23 cellular contexts compared by ENCODE assay signal in genomic region chr6:126038234-126038633, GRCh38.
"Had no signal": no experiment of that assay in that cellular context is flagged by ENCODE, and none has a peak within 500 bp of the region (broad histone marks: within the 10 kb centered on the region; RNA-seq: fewer than 3 reads in every experiment).

No MANE protein-coding gene starts in this region.

- H3K4me3 Mint-ChIP-seq: activated naive CD8-positive, alpha-beta T cell; immature natural killer cell; neural crest cell; stimulated activated effector memory CD8-positive, alpha-beta T cell treated with anti-CD3 and anti-CD28 coated beads, Interleukin-12 subunit alpha, Interleukin-12 subunit beta, amount 100 ng/mL, for 72 hours had no signal

- H3K36me3 ChIP-seq: thoracic aorta had no signal

- H3K27ac ChIP-seq: heart right ventricle, left ventricle myocardium inferior, skin epidermis, upper lobe of left lung, WERI-Rb-1 had no signal

- H3K9me3 ChIP-seq: heart right ventricle, left ventricle myocardium inferior, thoracic aorta, upper lobe of left lung had no signal

- H3K27ac Mint-ChIP-seq: activated naive CD8-positive, alpha-beta T cell; immature natural killer cell; progenitor cell of endocrine pancreas; stimulated activated effector memory CD8-positive, alpha-beta T cell treated with anti-CD3 and anti-CD28 coated beads, Interleukin-12 subunit alpha, Interleukin-12 subunit beta, amount 100 ng/mL, for 72 hours had no signal

- H3K27me3 ChIP-seq: heart right ventricle, upper lobe of left lung had no signal

- H3K4me1 Mint-ChIP-seq: stimulated activated effector memory CD8-positive, alpha-beta T cell treated with anti-CD3 and anti-CD28 coated beads, Interleukin-12 subunit alpha, Interleukin-12 subunit beta, amount 100 ng/mL, for 72 hours had no signal

- H3K9me3 Mint-ChIP-seq: immature natural killer cell; stimulated activated effector memory CD8-positive, alpha-beta T cell treated with anti-CD3 and anti-CD28 coated beads, Interleukin-12 subunit alpha, Interleukin-12 subunit beta, amount 100 ng/mL, for 72 hours had no signal

- H3K4me3 ChIP-seq: heart right ventricle, left ventricle myocardium inferior, skin epidermis, thoracic aorta, upper lobe of left lung had no signal

- H3K27me3 Mint-ChIP-seq: activated naive CD8-positive, alpha-beta T cell; progenitor cell of endocrine pancreas had no signal

- DNase-seq: activated CD4-positive, alpha-beta T cell treated with anti-CD3 and anti-CD28 coated beads for 1 hour; activated CD8-positive, alpha-beta memory T cell treated with anti-CD3 and anti-CD28 coated beads for 24 hours; activated CD8-positive, alpha-beta memory T cell treated with anti-CD3 and anti-CD28 coated beads, Interleukin-2, amount 50 U/mL, for 48 hours; activated effector memory CD4-positive, alpha-beta T cell treated with anti-CD3 and anti-CD28 coated beads, Interleukin-2, amount 50 U/mL, for 16 hours; activated T-cell treated with anti-CD3 and anti-CD28 coated beads, Interleukin-2, amount 50 U/mL, for 48 hours; amniotic stem cell; central memory CD4-positive, alpha-beta T cell; heart right ventricle; immature natural killer cell; kidney glomerular epithelial cell; left ventricle myocardium inferior; right cardiac atrium; stimulated activated CD4-positive, alpha-beta T cell treated with anti-CD3 and anti-CD28 coated beads, Interleukin-15, amount 100 ng/mL, for 24 hours; stimulated activated CD4-positive, alpha-beta T cell treated with anti-CD3 and anti-CD28 coated beads, Interleukin-4, amount 100 ng/mL, for 1 hour; T-helper 2 cell; upper lobe of left lung; WERI-Rb-1 had no signal
